17 cellular contexts compared by ENCODE assay signal in the genomic region with DNA sequence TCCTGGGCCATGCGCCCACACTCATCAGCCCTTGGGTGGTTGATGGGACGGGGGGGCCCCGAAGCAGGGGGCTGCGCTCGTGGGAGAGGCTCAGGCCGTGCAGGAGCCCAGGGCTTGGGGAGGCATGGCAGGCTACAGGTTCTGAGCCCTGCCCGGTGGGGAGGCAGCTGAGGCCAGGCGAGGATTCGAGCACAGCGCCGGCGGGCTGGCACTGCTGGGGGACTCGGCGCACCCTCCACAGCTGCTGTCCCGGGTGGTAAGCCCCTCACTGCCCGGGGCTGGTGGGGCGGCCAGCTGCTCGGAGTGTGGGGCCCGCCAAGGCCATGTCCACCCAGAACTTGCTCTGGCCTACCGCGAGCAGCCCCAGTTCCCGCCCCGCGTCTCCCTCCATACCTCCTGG.
A peak's percentile ranks its signal among the peaks of the same experiment; 100 is the strongest.
DNase-seq lines count a peak whose midpoint lies in the region; ATAC-seq and TF ChIP-seq lines count a peak whose summit lies in the region.
"Had no signal": no experiment of that assay in that cellular context is flagged by ENCODE, and none has a peak within 500 bp of the region (broad histone marks: within the 10 kb centered on the region; RNA-seq: fewer than 3 reads in every experiment).

No MANE protein-coding gene starts in this region.

- ATAC-seq in RWPE2 (ENCODE audit: low read depth) (no peak), upper lobe of right lung (peak; percentile 36)
- ATAC-seq: GM12878, GM23338 had no signal

- H3K79me2 ChIP-seq in trophoblast cell (ENCODE audit: control insufficient read depth, insufficient read depth, low read length, poor library complexity) = no peaks in the 10 kb centered on the region

- no peak overlapping the region for H3K4ac ChIP-seq in trophoblast cell (ENCODE audit: low read depth, low read length)

- CTCF ChIA-PET in activated naive CD4-positive, alpha-beta T cell treated with anti-CD3 and anti-CD28 coated beads for 36 hours (lab: Charles Lee) = no interaction called here

- no peak overlapping the region for H3K9ac ChIP-seq in trophoblast cell (ENCODE audit: low read length)
- H3K9ac ChIP-seq: BLaER1 treated with 17β-estradiol and CSF1 and Interleukin-3, amounts not matched to agents 10 nM and 100 nM had no signal

- no peaks in the 10 kb centered on the region for H3K4me1 Mint-ChIP-seq in activated naive CD4-positive, alpha-beta T cell treated with anti-CD3 and anti-CD28 coated beads for 36 hours (ENCODE audit: low read depth)
- H3K4me1 Mint-ChIP-seq: CD4-positive, CD25-positive, alpha-beta regulatory T cell; GM23338 had no signal

- H3K4me1 ChIP-seq in RWPE2 (ENCODE audit: insufficient read depth, poor library complexity, severe bottlenecking) (no peaks in the 10 kb centered on the region), trophoblast cell (ENCODE audit: control insufficient read depth in 1 of 2, insufficient read depth in 2 of 2, low read length in 2 of 2) (peaks cover 3% of the 10 kb centered on the region in 2 experiments), upper lobe of right lung (no peaks in the 10 kb centered on the region), stomach (no peaks in the 10 kb centered on the region)

- peaks cover 4% of the 10 kb centered on the region for H3K9me3 Mint-ChIP-seq in activated naive CD4-positive, alpha-beta T cell treated with anti-CD3 and anti-CD28 coated beads for 36 hours

- no peak overlapping the region for H3K27ac ChIP-seq in RWPE2 (ENCODE audit: poor library complexity, severe bottlenecking)
- H3K27ac ChIP-seq in trophoblast cell (ENCODE audit: low read depth, low read length) = no peak overlapping the region
- H3K27ac ChIP-seq in upper lobe of right lung = no peak overlapping the region
- H3K27ac ChIP-seq in stomach = no peak overlapping the region
- H3K27ac ChIP-seq: BLaER1 treated with 17β-estradiol and CSF1 and Interleukin-3, amounts not matched to agents 10 nM and 100 nM; HL-60 had no signal

- H3K4me3 ChIP-seq in RWPE2 (ENCODE audit: severe bottlenecking) = no peak overlapping the region
- no peak overlapping the region for H3K4me3 ChIP-seq in trophoblast cell (ENCODE audit: low read depth, low read length)
- no peak overlapping the region for H3K4me3 ChIP-seq in upper lobe of right lung
- no peak overlapping the region for H3K4me3 ChIP-seq in stomach
- H3K4me3 ChIP-seq: BLaER1 treated with 17β-estradiol and CSF1 and Interleukin-3, amounts not matched to agents 10 nM and 100 nM; GM12878; GM23338 had no signal

- WGBS in trophoblast cell (ENCODE audit: extremely low coverage, insufficient coverage, insufficient read length) = no CpG with 5 or more reads among the region's 24 CpGs
- 84 to 94% (median 92%) methylated on average over 15 to 24 of the region's 24 CpGs for WGBS in stomach, 5 donors

- H3K79me1 ChIP-seq in trophoblast cell (ENCODE audit: low read length) = no peaks in the 10 kb centered on the region

- H3K23ac ChIP-seq in trophoblast cell (ENCODE audit: low read length) = no peak overlapping the region

- H3K14ac ChIP-seq in trophoblast cell (ENCODE audit: low read length) = no peak overlapping the region

- no peak overlapping the region for H2BK5ac ChIP-seq in trophoblast cell (ENCODE audit: low read depth, low read length, poor library complexity)

- H3K4me3 Mint-ChIP-seq in activated naive CD4-positive, alpha-beta T cell treated with anti-CD3 and anti-CD28 coated beads for 36 hours = no peak overlapping the region
- H3K4me3 Mint-ChIP-seq: CD4-positive, CD25-positive, alpha-beta regulatory T cell; GM23338 had no signal

- H2BK120ac ChIP-seq in trophoblast cell (ENCODE audit: insufficient read depth, low read length, poor library complexity) = no peak overlapping the region

- H4K12ac ChIP-seq in trophoblast cell (ENCODE audit: low read depth, low read length) = no peak overlapping the region

- no peak overlapping the region for H3K18ac ChIP-seq in trophoblast cell (ENCODE audit: low read length)

- H3K9me3 ChIP-seq in RWPE2 (ENCODE audit: severe bottlenecking) (peaks cover 6% of the 10 kb centered on the region), trophoblast cell (ENCODE audit: insufficient read depth, low read depth, low read length) (no peaks in the 10 kb centered on the region), upper lobe of right lung (no peaks in the 10 kb centered on the region), stomach (peaks cover 0 to 18% (median 5%) of the 10 kb centered on the region in 4 donors)

- no peak overlapping the region for H4K8ac ChIP-seq in trophoblast cell (ENCODE audit: low read depth, low read length)

- H3K27me3 ChIP-seq in RWPE2 (ENCODE audit: insufficient read depth, poor library complexity, severe bottlenecking) = no peaks in the 10 kb centered on the region
- no peaks in the 10 kb centered on the region for H3K27me3 ChIP-seq in trophoblast cell (ENCODE audit: insufficient read depth, low read length)
- no peaks in the 10 kb centered on the region for H3K27me3 ChIP-seq in upper lobe of right lung
- H3K27me3 ChIP-seq in stomach = no peaks in the 10 kb centered on the region
- H3K27me3 ChIP-seq: BLaER1 treated with 17β-estradiol and CSF1 and Interleukin-3, amounts not matched to agents 10 nM and 100 nM had no signal

- no peaks in the 10 kb centered on the region for H3K27me3 Mint-ChIP-seq in activated naive CD4-positive, alpha-beta T cell treated with anti-CD3 and anti-CD28 coated beads for 36 hours (ENCODE audit: low read depth)
- H3K27me3 Mint-ChIP-seq: CD4-positive, CD25-positive, alpha-beta regulatory T cell had no signal

- no peak for TF ChIP-seq CTCF in RWPE2 (IDR thresholded peaks at IDR 0.05; ENCODE audit: poor library complexity, severe bottlenecking)
- TF ChIP-seq CTCF in upper lobe of right lung (IDR thresholded peaks at IDR 0.05) = no peak
- TF ChIP-seq CTCF in stomach (IDR thresholded peaks at IDR 0.05) = no peak

- no peak overlapping the region for H4K91ac ChIP-seq in trophoblast cell (ENCODE audit: low read depth, low read length)

- no peaks in the 10 kb centered on the region for H3K36me3 Mint-ChIP-seq in activated naive CD4-positive, alpha-beta T cell treated with anti-CD3 and anti-CD28 coated beads for 36 hours (ENCODE audit: low read depth)
- H3K36me3 Mint-ChIP-seq: CD4-positive, CD25-positive, alpha-beta regulatory T cell had no signal

- peak overlapping the region; percentile 39 for H2BK12ac ChIP-seq in trophoblast cell (ENCODE audit: low read length)

- no peak for TF ChIP-seq POLR2A in stomach (IDR thresholded peaks at IDR 0.05)

- peak; percentile 12 for DNase-seq in activated naive CD4-positive, alpha-beta T cell treated with anti-CD3 and anti-CD28 coated beads, Interleukin-2, amount 50 U/mL, for 16 hours
- DNase-seq in activated naive CD4-positive, alpha-beta T cell treated with anti-CD3 and anti-CD28 coated beads for 36 hours = no peak
- DNase-seq in RWPE2 (ENCODE audit: low spot score) (peak; percentile 52), trophoblast cell (no peak), upper lobe of right lung (no peak), stomach (no peak), NCI-H1105 treated with DMSO at 0.1 percent for 48 hours (lab: John Stamatoyannopoulos, UW) (no peak)
- DNase-seq: 8988T; AML-193; Calu3; CD4-positive, CD25-positive, alpha-beta regulatory T cell; DMS 273 treated with DMSO at 0.1 percent for 48 hours; H7 had no signal

- intact Hi-C loops in activated naive CD4-positive, alpha-beta T cell treated with anti-CD3 and anti-CD28 coated beads for 36 hours (cut with micrococcal nuclease) = no loop called here
- intact Hi-C loops in upper lobe of right lung (cut with DNase I) (no loop called here), stomach (cut with DNase I; ENCODE audit: low total_unique reads) (no loop called here)

- H3K27ac Mint-ChIP-seq in activated naive CD4-positive, alpha-beta T cell treated with anti-CD3 and anti-CD28 coated beads for 36 hours = no peak overlapping the region
- H3K27ac Mint-ChIP-seq: CD4-positive, CD25-positive, alpha-beta regulatory T cell; GM23338 had no signal

- no peak overlapping the region for H3K4me2 ChIP-seq in trophoblast cell (ENCODE audit: low read length)
- H3K4me2 ChIP-seq: BLaER1 treated with 17β-estradiol and CSF1 and Interleukin-3, amounts not matched to agents 10 nM and 100 nM; GM23338 had no signal

- peak overlapping the region; percentile 56 for H2AK5ac ChIP-seq in trophoblast cell (ENCODE audit: low read length)

- no peaks in the 10 kb centered on the region for H3K36me3 ChIP-seq in RWPE2 (ENCODE audit: low read depth)
- no peaks in the 10 kb centered on the region for H3K36me3 ChIP-seq in trophoblast cell (ENCODE audit: control insufficient read depth in 1 of 2, insufficient read depth in 2 of 2, low read length in 2 of 2)
- H3K36me3 ChIP-seq in upper lobe of right lung = no peaks in the 10 kb centered on the region
- no peaks in the 10 kb centered on the region for H3K36me3 ChIP-seq in stomach
- H3K36me3 ChIP-seq: BLaER1 treated with 17β-estradiol and CSF1 and Interleukin-3, amounts not matched to agents 10 nM and 100 nM had no signal

- TF ChIP-seq EP300 in stomach (IDR thresholded peaks at IDR 0.05) = no peak

- no peak overlapping the region for H2AFZ ChIP-seq in trophoblast cell (ENCODE audit: insufficient read depth, low read length, poor library complexity)
- H2AFZ ChIP-seq: GM23338 had no signal

Comparison
In these comparisons a context has a peak if more than half of its experiments do, and no peak if none do; other contexts are left out.
1. DNase-seq: peak in activated naive CD4-positive, alpha-beta T cell treated with anti-CD3 and anti-CD28 coated beads, Interleukin-2, amount 50 U/mL, for 16 hours (single experiment) and RWPE2 (single experiment); none in activated naive CD4-positive, alpha-beta T cell treated with anti-CD3 and anti-CD28 coated beads for 36 hours (single experiment), trophoblast cell (0 of 2), upper lobe of right lung (single experiment), stomach (single experiment) and NCI-H1105 treated with DMSO at 0.1 percent for 48 hours (single experiment).